ENCODE assay signal across 32 cellular contexts in genomic region chr12:29008786-29009185, GRCh38.
"Had no signal": no experiment of that assay in that cellular context is flagged by ENCODE, and none has a peak within 500 bp of the region (broad histone marks: within the 10 kb centered on the region; RNA-seq: fewer than 3 reads in every experiment).

No MANE protein-coding gene starts in this region.

- H3K4me1 ChIP-seq: ascending aorta, gastrocnemius medialis, sigmoid colon, stomach, thyroid gland, upper lobe of left lung had no signal

- H3K4me3 ChIP-seq: ascending aorta, gastrocnemius medialis, hepatocyte, ovary, sigmoid colon, stomach, thyroid gland, upper lobe of left lung had no signal

- H3K9me3 ChIP-seq: ascending aorta, gastrocnemius medialis, ovary, sigmoid colon, stomach, thyroid gland, upper lobe of left lung had no signal

- H3K9me3 Mint-ChIP-seq: activated CD4-positive, alpha-beta memory T cell treated with anti-CD3 and anti-CD28 coated beads, Interleukin-2, amount 10 ng/mL, durations not matched to agents 7 days and 5 days; activated CD4-positive, alpha-beta T cell treated with anti-CD3 and anti-CD28 coated beads, Interleukin-2, amount 10 ng/mL, durations not matched to agents 7 days and 5 days; activated naive CD4-positive, alpha-beta T cell treated with anti-CD3 and anti-CD28 coated beads, Interleukin-2, amount 10 ng/mL, durations not matched to agents 7 days and 5 days; activated naive CD8-positive, alpha-beta T cell treated with anti-CD3 and anti-CD28 coated beads, Interleukin-2, amount 10 ng/mL, durations not matched to agents 7 days and 5 days; activated T-cell treated with anti-CD3 and anti-CD28 coated beads, Interleukin-2, amount 50 U/mL, for 24 hours; central memory CD8-positive, alpha-beta T cell; dendritic cell treated with granulocyte-macrophage colony-stimulating factor and Interleukin-4, amounts not matched to agents 40 ng/mL and 50 ng/mL, for 4 days; WTC11 had no signal

- H3K79me2 ChIP-seq: hepatocyte had no signal

- ATAC-seq: gastrocnemius medialis; left colon; naive thymus-derived CD4-positive, alpha-beta T cell; stimulated activated naive B cell treated with anti-CD40 and anti-IgM and Interleukin-4, amounts not matched to agents 10 μg/mL and 1 μg/mL and 100 μg/mL, for 72 hours; WTC11 had no signal

- H2AFZ ChIP-seq: hepatocyte had no signal

- H3K4me2 ChIP-seq: hepatocyte had no signal

- H3K4me1 Mint-ChIP-seq: activated CD4-positive, alpha-beta memory T cell treated with anti-CD3 and anti-CD28 coated beads, Interleukin-2, amount 10 ng/mL, durations not matched to agents 7 days and 5 days; activated CD4-positive, alpha-beta T cell treated with anti-CD3 and anti-CD28 coated beads, Interleukin-2, amount 10 ng/mL, durations not matched to agents 7 days and 5 days; activated naive CD4-positive, alpha-beta T cell treated with anti-CD3 and anti-CD28 coated beads, Interleukin-2, amount 10 ng/mL, durations not matched to agents 7 days and 5 days; activated naive CD8-positive, alpha-beta T cell treated with anti-CD3 and anti-CD28 coated beads, Interleukin-2, amount 10 ng/mL, durations not matched to agents 7 days and 5 days; central memory CD8-positive, alpha-beta T cell; memory B cell had no signal

- H3K27me3 ChIP-seq: ascending aorta, gastrocnemius medialis, hepatocyte, ovary, sigmoid colon, stomach, thyroid gland, upper lobe of left lung had no signal

- H3K27me3 Mint-ChIP-seq: central memory CD8-positive, alpha-beta T cell; memory B cell; stimulated activated naive B cell treated with anti-CD40 and anti-IgM and Interleukin-4, amounts not matched to agents 10 μg/mL and 1 μg/mL and 100 μg/mL, for 72 hours had no signal

- H3K36me3 Mint-ChIP-seq: activated naive CD4-positive, alpha-beta T cell treated with anti-CD3 and anti-CD28 coated beads, Interleukin-2, amount 10 ng/mL, durations not matched to agents 7 days and 5 days; activated naive CD8-positive, alpha-beta T cell treated with anti-CD3 and anti-CD28 coated beads, Interleukin-2, amount 10 ng/mL, durations not matched to agents 7 days and 5 days; memory B cell; naive thymus-derived CD4-positive, alpha-beta T cell; stimulated activated naive B cell treated with anti-CD40 and anti-IgM and Interleukin-4, amounts not matched to agents 10 μg/mL and 1 μg/mL and 100 μg/mL, for 72 hours; WTC11 had no signal

- H3K27ac Mint-ChIP-seq: activated CD4-positive, alpha-beta memory T cell treated with anti-CD3 and anti-CD28 coated beads, Interleukin-2, amount 10 ng/mL, durations not matched to agents 7 days and 5 days; activated CD4-positive, alpha-beta T cell treated with anti-CD3 and anti-CD28 coated beads, Interleukin-2, amount 10 ng/mL, durations not matched to agents 7 days and 5 days; activated naive CD4-positive, alpha-beta T cell treated with anti-CD3 and anti-CD28 coated beads, Interleukin-2, amount 10 ng/mL, durations not matched to agents 7 days and 5 days; activated naive CD8-positive, alpha-beta T cell treated with anti-CD3 and anti-CD28 coated beads, Interleukin-2, amount 10 ng/mL, durations not matched to agents 7 days and 5 days; activated T-cell treated with anti-CD3 and anti-CD28 coated beads, Interleukin-2, amount 50 U/mL, for 24 hours; dendritic cell treated with granulocyte-macrophage colony-stimulating factor and Interleukin-4, amounts not matched to agents 40 ng/mL and 50 ng/mL, for 4 days; memory B cell; naive thymus-derived CD4-positive, alpha-beta T cell; progenitor cell of endocrine pancreas; stimulated activated naive B cell treated with anti-CD40 and anti-IgM and Interleukin-4, amounts not matched to agents 10 μg/mL and 1 μg/mL and 100 μg/mL, for 72 hours; WTC11 had no signal

- H3K27ac ChIP-seq: ascending aorta, gastrocnemius medialis, hepatocyte, ovary, sigmoid colon, stomach, thyroid gland, upper lobe of left lung had no signal

- H3K36me3 ChIP-seq: ascending aorta, gastrocnemius medialis, ovary, sigmoid colon, stomach, thyroid gland, upper lobe of left lung had no signal

- DNase-seq: activated CD4-positive, alpha-beta memory T cell treated with anti-CD3 and anti-CD28 coated beads, Interleukin-2, amount 10 ng/mL, durations not matched to agents 7 days and 5 days; activated CD4-positive, alpha-beta T cell treated with anti-CD3 and anti-CD28 coated beads for 1 hour; activated CD4-positive, alpha-beta T cell treated with anti-CD3 and anti-CD28 coated beads, Interleukin-2, amount 10 ng/mL, durations not matched to agents 7 days and 5 days; activated CD8-positive, alpha-beta memory T cell treated with anti-CD3 and anti-CD28 coated beads, Interleukin-2, amount 50 U/mL, for 48 hours; activated gamma-delta T cell; activated naive CD4-positive, alpha-beta T cell treated with anti-CD3 and anti-CD28 coated beads, Interleukin-2, amount 10 ng/mL, durations not matched to agents 7 days and 5 days; activated naive CD8-positive, alpha-beta T cell treated with anti-CD3 and anti-CD28 coated beads, Interleukin-2, amount 10 ng/mL, durations not matched to agents 7 days and 5 days; activated T-cell treated with anti-CD3 and anti-CD28 coated beads, Interleukin-2, amount 50 U/mL, for 24 hours; gastrocnemius medialis; islet precursor cell; left colon; midbrain; naive thymus-derived CD4-positive, alpha-beta T cell; ovary; retina; sigmoid colon; small intestine; stimulated activated CD4-positive, alpha-beta T cell treated with anti-CD3 and anti-CD28 coated beads, Interleukin-1b, Interleukin-23, amount 100 ng/mL, for 48 hours; stimulated activated CD4-positive, alpha-beta T cell treated with anti-CD3 and anti-CD28 coated beads, Interleukin-4, amount 100 ng/mL, for 4 hours; stimulated activated CD8-positive, alpha-beta memory T cell treated with anti-CD3 and anti-CD28 coated beads, Interleukin-4, amount 100 ng/mL, for 48 hours; stimulated activated naive B cell treated with anti-CD40 and anti-IgM and Interleukin-4, amounts not matched to agents 10 μg/mL and 1 μg/mL and 100 μg/mL, for 72 hours; stomach; T-helper 2 cell; thyroid gland; upper lobe of left lung had no signal

- H3K4me3 Mint-ChIP-seq: activated CD4-positive, alpha-beta memory T cell treated with anti-CD3 and anti-CD28 coated beads, Interleukin-2, amount 10 ng/mL, durations not matched to agents 7 days and 5 days; activated CD4-positive, alpha-beta T cell treated with anti-CD3 and anti-CD28 coated beads, Interleukin-2, amount 10 ng/mL, durations not matched to agents 7 days and 5 days; activated naive CD4-positive, alpha-beta T cell treated with anti-CD3 and anti-CD28 coated beads, Interleukin-2, amount 10 ng/mL, durations not matched to agents 7 days and 5 days; activated naive CD8-positive, alpha-beta T cell treated with anti-CD3 and anti-CD28 coated beads, Interleukin-2, amount 10 ng/mL, durations not matched to agents 7 days and 5 days; activated T-cell treated with anti-CD3 and anti-CD28 coated beads, Interleukin-2, amount 50 U/mL, for 24 hours; central memory CD8-positive, alpha-beta T cell; dendritic cell treated with granulocyte-macrophage colony-stimulating factor and Interleukin-4, amounts not matched to agents 40 ng/mL and 50 ng/mL, for 4 days; memory B cell; naive thymus-derived CD4-positive, alpha-beta T cell; stimulated activated naive B cell treated with anti-CD40 and anti-IgM and Interleukin-4, amounts not matched to agents 10 μg/mL and 1 μg/mL and 100 μg/mL, for 72 hours; WTC11 had no signal
